19 cellular contexts compared by ENCODE assay signal in the genomic region with DNA sequence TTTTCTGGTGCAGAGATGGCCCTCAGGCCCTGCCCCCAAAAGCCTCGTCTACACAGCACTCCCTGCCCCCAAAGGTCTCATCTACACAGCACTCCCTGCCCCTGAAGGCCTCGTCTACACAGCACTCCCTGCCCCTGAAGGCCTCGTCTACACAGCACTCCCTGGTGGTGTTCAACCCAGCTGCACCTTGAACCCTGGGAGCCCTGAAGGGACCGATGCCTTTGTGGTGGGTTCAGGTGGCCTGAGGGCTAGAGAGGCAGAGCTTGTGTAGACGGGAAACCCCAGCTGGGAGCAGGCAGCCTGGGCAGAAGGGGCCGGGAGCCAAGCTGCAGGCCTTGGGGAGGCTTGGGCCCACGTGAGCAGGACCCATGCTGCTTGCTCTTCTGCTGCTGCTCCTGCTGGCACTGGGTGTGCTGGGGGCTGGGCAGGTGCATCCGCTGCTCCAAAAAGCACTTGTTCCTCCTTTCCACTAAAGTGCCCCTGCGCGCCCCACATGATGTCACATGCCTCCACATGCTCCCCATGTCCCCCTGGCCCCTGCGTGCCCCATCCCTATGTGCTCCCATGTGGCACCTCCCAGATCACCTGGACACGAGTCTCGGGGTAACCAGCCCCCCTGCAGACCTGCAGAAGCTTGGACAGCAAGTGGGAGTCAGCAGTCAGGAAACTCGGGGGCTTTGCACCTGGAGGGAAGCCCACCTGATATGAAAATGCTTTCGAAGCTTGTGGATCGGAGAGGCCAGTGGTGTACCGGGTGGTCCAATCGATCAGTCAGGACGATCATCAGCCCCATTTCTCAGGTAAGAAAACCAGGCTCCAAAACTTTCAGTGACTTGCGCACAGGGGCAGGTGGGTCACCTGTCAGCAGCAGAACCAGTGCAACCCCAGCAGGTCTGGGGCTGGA.
DNase-seq lines count a peak whose midpoint lies in the region; ATAC-seq and TF ChIP-seq lines count a peak whose summit lies in the region.
"Had no signal": no experiment of that assay in that cellular context is flagged by ENCODE, and none has a peak within 500 bp of the region (broad histone marks: within the 10 kb centered on the region; RNA-seq: fewer than 3 reads in every experiment).

No MANE protein-coding gene starts in this region.

- H3K27ac ChIP-seq in DOHH2 (ENCODE audit: low read depth, low read length) (no peak overlapping the region), coronary artery (no peak overlapping the region), osteoblast (ENCODE audit: low read depth, low read length) (no peak overlapping the region)
- H3K27ac ChIP-seq in CD4-positive, alpha-beta memory T cell (ENCODE audit: low read depth, low read length) = no peak overlapping the region
- H3K27ac ChIP-seq: 22Rv1, prostate gland, testis had no signal

- peaks cover 0 to 4% (median 2%) of the 10 kb centered on the region in 4 donors for H3K4me1 Mint-ChIP-seq in CD4-positive, alpha-beta memory T cell
- H3K4me1 Mint-ChIP-seq: activated naive CD8-positive, alpha-beta T cell treated with anti-CD3 and anti-CD28 coated beads, Interleukin-2, amount 50 U/mL, for 24 hours had no signal

- H3K27me3 Mint-ChIP-seq in CD4-positive, alpha-beta memory T cell = peaks cover 0 to 5% of the 10 kb centered on the region in 2 donors
- H3K27me3 Mint-ChIP-seq: activated naive CD8-positive, alpha-beta T cell treated with anti-CD3 and anti-CD28 coated beads, Interleukin-2, amount 50 U/mL, for 24 hours had no signal

- no peaks in the 10 kb centered on the region for H3K9me2 ChIP-seq in DOHH2 (replicated peaks; ENCODE audit: control insufficient read depth, low read length)

- intact Hi-C loops in CD4-positive, alpha-beta memory T cell (cut with micrococcal nuclease) = no loop called here

- CTCF ChIA-PET in CD4-positive, alpha-beta memory T cell (lab: Charles Lee; ENCODE audit: partially characterized antibody) = no interaction called here

- H4K20me1 ChIP-seq in DOHH2 (ENCODE audit: control insufficient read depth, insufficient read depth, low read depth, low read length) (no peaks in the 10 kb centered on the region), osteoblast (ENCODE audit: insufficient read depth, low read length) (no peaks in the 10 kb centered on the region)

- no peaks in the 10 kb centered on the region for H3K36me3 ChIP-seq in DOHH2 (ENCODE audit: control insufficient read depth, low read length)
- no peaks in the 10 kb centered on the region for H3K36me3 ChIP-seq in osteoblast (ENCODE audit: insufficient read depth, low read length)
- no peaks in the 10 kb centered on the region for H3K36me3 ChIP-seq in CD4-positive, alpha-beta memory T cell (ENCODE audit: insufficient read depth, low read length)
- H3K36me3 ChIP-seq: BE2C, prostate gland had no signal

- H3K79me2 ChIP-seq in DOHH2 (ENCODE audit: control insufficient read depth, low read length) (no peaks in the 10 kb centered on the region), osteoblast (ENCODE audit: insufficient read depth, low read length) (no peaks in the 10 kb centered on the region)

- H3K4me3 ChIP-seq in DOHH2 (ENCODE audit: low read length) (no peak overlapping the region), coronary artery (no peak overlapping the region), osteoblast (ENCODE audit: insufficient read depth, low read length) (no peak overlapping the region)
- no peak overlapping the region for H3K4me3 ChIP-seq in CD4-positive, alpha-beta memory T cell (ENCODE audit: low read length in 2 of 2)
- H3K4me3 ChIP-seq: prostate gland, testis had no signal

- peak overlapping the region in 1 of 7 donors; percentile 42 for H3K27ac Mint-ChIP-seq in CD4-positive, alpha-beta memory T cell
- H3K27ac Mint-ChIP-seq: activated naive CD8-positive, alpha-beta T cell treated with anti-CD3 and anti-CD28 coated beads, Interleukin-2, amount 50 U/mL, for 24 hours had no signal

- POLR2A ChIA-PET in CD4-positive, alpha-beta memory T cell (lab: Charles Lee; ENCODE audit: partially characterized antibody) = no interaction called here

- H3K9me3 Mint-ChIP-seq in CD4-positive, alpha-beta memory T cell = no peaks in the 10 kb centered on the region
- H3K9me3 Mint-ChIP-seq: activated naive CD8-positive, alpha-beta T cell treated with anti-CD3 and anti-CD28 coated beads, Interleukin-2, amount 50 U/mL, for 24 hours; activated T-cell treated with anti-CD3 and anti-CD28 coated beads, Interleukin-2, amount 50 U/mL, for 4 hours had no signal

- 0 out of 2 replicates have a peak, but pooled peaks cover 4% of the 10 kb centered on the region for H3F3A ChIP-seq in DOHH2 (ENCODE audit: control insufficient read depth, insufficient read depth)

- H3K36me3 Mint-ChIP-seq in CD4-positive, alpha-beta memory T cell = no peaks in the 10 kb centered on the region

- H2AFZ ChIP-seq in osteoblast (ENCODE audit: low read length) = no peak overlapping the region

- no peak overlapping the region for H3K4me2 ChIP-seq in DOHH2 (ENCODE audit: low read length)
- H3K4me2 ChIP-seq in osteoblast (ENCODE audit: insufficient read depth, low read length) = no peak overlapping the region

- DNase-seq in DMS 273 (lab: John Stamatoyannopoulos, UW; ENCODE audit: unreplicated experiment) = peak; percentile 76
- DNase-seq in DMS 273 treated with DMSO at 0.1 percent for 48 hours (lab: John Stamatoyannopoulos, UW) = no peak
- DNase-seq in coronary artery (ENCODE audit: low spot score) = peak; percentile 50
- peak; percentile 63 for DNase-seq in osteoblast (ENCODE audit: insufficient read length, low spot score, missing footprints)
- no peak for DNase-seq in CD4-positive, alpha-beta memory T cell
- DNase-seq: activated naive CD8-positive, alpha-beta T cell treated with anti-CD3 and anti-CD28 coated beads, Interleukin-2, amount 50 U/mL, for 24 hours; activated T-cell treated with anti-CD3 and anti-CD28 coated beads, Interleukin-2, amount 50 U/mL, for 4 hours; BE2C; dermis blood vessel endothelial cell; foreskin fibroblast; GF-D8; NCI-H1436 treated with DMSO at 0.1 percent for 48 hours; NCI-H82; testis had no signal

- H3K27me3 ChIP-seq in DOHH2 (ENCODE audit: control insufficient read depth, low read length) (no peaks in the 10 kb centered on the region), osteoblast (ENCODE audit: insufficient read depth, low read length) (no peaks in the 10 kb centered on the region)
- no peaks in the 10 kb centered on the region for H3K27me3 ChIP-seq in CD4-positive, alpha-beta memory T cell (ENCODE audit: insufficient read depth, low read length)
- H3K27me3 ChIP-seq: BE2C, testis had no signal

- H3K9me3 ChIP-seq in DOHH2 (ENCODE audit: control insufficient read depth, insufficient read depth, low read length) = peaks cover 15% of the 10 kb centered on the region; the same call in 1 of the 2 replicates
- no peaks in the 10 kb centered on the region for H3K9me3 ChIP-seq in osteoblast (ENCODE audit: low read depth, low read length)
- no peaks in the 10 kb centered on the region for H3K9me3 ChIP-seq in CD4-positive, alpha-beta memory T cell (ENCODE audit: control insufficient read depth in 1 of 2, low read length in 2 of 2)
- H3K9me3 ChIP-seq: BE2C, prostate gland, testis had no signal

- no peaks in the 10 kb centered on the region for H3K4me1 ChIP-seq in DOHH2 (ENCODE audit: control insufficient read depth, low read length)
- peaks cover 16% of the 10 kb centered on the region for H3K4me1 ChIP-seq in osteoblast (ENCODE audit: insufficient read depth, low read length)
- H3K4me1 ChIP-seq in CD4-positive, alpha-beta memory T cell (ENCODE audit: insufficient read depth, low read length) = no peaks in the 10 kb centered on the region
- H3K4me1 ChIP-seq: BE2C, prostate gland had no signal

- H3K4me3 Mint-ChIP-seq in CD4-positive, alpha-beta memory T cell = no peak overlapping the region
- H3K4me3 Mint-ChIP-seq: activated naive CD8-positive, alpha-beta T cell treated with anti-CD3 and anti-CD28 coated beads, Interleukin-2, amount 50 U/mL, for 24 hours; activated T-cell treated with anti-CD3 and anti-CD28 coated beads, Interleukin-2, amount 50 U/mL, for 4 hours had no signal

- ATAC-seq in HG02623 (IDR thresholded peaks at IDR 0.05; ENCODE audit: unreplicated experiment) (no peak), GM21360 (IDR thresholded peaks at IDR 0.05; ENCODE audit: unreplicated experiment) (no peak)
- ATAC-seq: activated naive CD8-positive, alpha-beta T cell treated with anti-CD3 and anti-CD28 coated beads, Interleukin-2, amount 50 U/mL, for 24 hours; activated T-cell treated with anti-CD3 and anti-CD28 coated beads, Interleukin-2, amount 50 U/mL, for 4 hours had no signal

- TF ChIP-seq CTCF in DOHH2 (IDR thresholded peaks at IDR 0.05; ENCODE audit: low read depth, low read length, poor library complexity, severe bottlenecking) (peak; percentile 10), coronary artery (IDR thresholded peaks at IDR 0.05) (no peak), osteoblast (IDR thresholded peaks at IDR 0.05; ENCODE audit: extremely low read depth, low read depth, low read length) (no peak)

Comparison
In these comparisons a context has a peak if more than half of its experiments do, and no peak if none do; other contexts are left out.
1. DNase-seq: peak in DMS 273 (single experiment), coronary artery (single experiment) and osteoblast (single experiment); none in DMS 273 treated with DMSO at 0.1 percent for 48 hours (single experiment) and CD4-positive, alpha-beta memory T cell (0 of 5).